In genomic region chr4:1394554-1395388, GRCh38 we compare ENCODE assay signal across 7 cellular contexts. TPM values are rescaled to one million over a fixed set of nuclear protein-coding genes. Genes with fewer than 3 reads are reported as not detected.
"Had no signal": no experiment of that assay in that cellular context is flagged by ENCODE, and none has a peak within 500 bp of the region (broad histone marks: within the 10 kb centered on the region; RNA-seq: fewer than 3 reads in every experiment).

No MANE protein-coding gene starts in this region.

RNA-seq across cellular contexts. Expression of gene NKX1-1, which starts 11.5 kb away (rescaled TPM):
- total RNA-seq: HT1080, LHCN-M2, MCF 10A, OCI-LY7, PC-3, SK-MEL-5 had no signal
- polyA plus RNA-seq: IgD-negative memory B cell had no signal
